ENCODE assay signal across 10 cellular contexts in genomic region chr4:39732728-39733127, GRCh38. TPM values are rescaled to one million over a fixed set of nuclear protein-coding genes. Genes with fewer than 3 reads are reported as not detected.
A peak's percentile ranks its signal among the peaks of the same experiment; 100 is the strongest.
DNase-seq lines count a peak whose midpoint lies in the region; ATAC-seq and TF ChIP-seq lines count a peak whose summit lies in the region.
"Had no signal": no experiment of that assay in that cellular context is flagged by ENCODE, and none has a peak within 500 bp of the region (broad histone marks: within the 10 kb centered on the region; RNA-seq: fewer than 3 reads in every experiment).

No MANE protein-coding gene starts in this region.

- no peaks in the 10 kb centered on the region for H3K36me3 Mint-ChIP-seq in chondrocyte (ENCODE audit: low read depth)
- H3K36me3 Mint-ChIP-seq in osteocyte (ENCODE audit: unreplicated experiment) = peaks cover 5% of the 10 kb centered on the region

- peaks cover 46% of the 10 kb centered on the region for H3K4me1 Mint-ChIP-seq in chondrocyte (ENCODE audit: low read depth)
- H3K4me1 Mint-ChIP-seq in osteocyte (ENCODE audit: unreplicated experiment) = peaks cover 51% of the 10 kb centered on the region

- no peak for TF ChIP-seq CTCF in NB4 (IDR thresholded peaks at IDR 0.05; ENCODE audit: low read depth, low read length)
- TF ChIP-seq CTCF in chondrocyte (IDR thresholded peaks at IDR 0.05) = no peak
- TF ChIP-seq CTCF in osteocyte (IDR thresholded peaks at IDR 0.05) = no peak

- H3K9me3 Mint-ChIP-seq in chondrocyte (ENCODE audit: low read depth) (no peaks in the 10 kb centered on the region), osteocyte (ENCODE audit: unreplicated experiment) (no peaks in the 10 kb centered on the region)

- H3K27ac Mint-ChIP-seq in chondrocyte (ENCODE audit: unreplicated experiment) (peak overlapping the region; percentile 92), osteocyte (ENCODE audit: unreplicated experiment) (peak overlapping the region; percentile 83)

- no peak for TF ChIP-seq POLR2A in NB4 (IDR thresholded peaks at IDR 0.05; ENCODE audit: extremely low read depth, insufficient read length)

- DNase-seq in ELR (ENCODE audit: low read depth) (peak; percentile 87), NB4 (ENCODE audit: low read depth) (peak; percentile 45), chondrocyte (ENCODE audit: low spot score) (no peak), osteocyte (ENCODE audit: extremely low spot score, unreplicated experiment) (peak; percentile 73), NCI-H2029 treated with DMSO at 0.1 percent for 48 hours (lab: John Stamatoyannopoulos, UW) (no peak), Right ventricle myocardium inferior (ENCODE audit: missing footprints) (no peak)
- DNase-seq: left colon, NCI-H2107, sigmoid colon had no signal

- intact Hi-C loops in Right ventricle myocardium inferior (cut with DNase I) = no loop called here

- H3K27me3 Mint-ChIP-seq in chondrocyte (ENCODE audit: low read depth) = no peaks in the 10 kb centered on the region
- H3K27me3 Mint-ChIP-seq in osteocyte (ENCODE audit: unreplicated experiment) = no peaks in the 10 kb centered on the region

- ATAC-seq in GM21528 (IDR thresholded peaks at IDR 0.05; ENCODE audit: low FRiP score, unreplicated experiment) = no peak
- no peak for ATAC-seq in Right ventricle myocardium inferior
- ATAC-seq: left colon had no signal

- H3K4me3 ChIP-seq in NB4 (ENCODE audit: low read depth, low read length) = no peak overlapping the region
- H3K4me3 ChIP-seq: sigmoid colon had no signal

- no peak overlapping the region for H3K4me3 Mint-ChIP-seq in chondrocyte (ENCODE audit: unreplicated experiment)
- no peak overlapping the region for H3K4me3 Mint-ChIP-seq in osteocyte (ENCODE audit: unreplicated experiment)

RNA-seq across cellular contexts. Expression of gene UBE2K, which starts 34.8 kb away (rescaled TPM):
- 73.7 to 87.5 TPM (median 84.4 TPM) in 3 replicates for total RNA-seq in chondrocyte
- 70.3 and 77.3 TPM in 2 replicates for total RNA-seq in osteocyte
- 56.6 TPM for total RNA-seq in Right ventricle myocardium inferior

Comparison
In these comparisons a context has a peak if more than half of its experiments do, and no peak if none do; other contexts are left out.
1. DNase-seq: peak in ELR (single experiment), NB4 (single experiment) and osteocyte (single experiment); none in chondrocyte (single experiment), NCI-H2029 treated with DMSO at 0.1 percent for 48 hours (single experiment) and Right ventricle myocardium inferior (single experiment).